27 cellular contexts compared by ENCODE assay signal in genomic region chr2:154855113-154855512, GRCh38.
"Had no signal": no experiment of that assay in that cellular context is flagged by ENCODE, and none has a peak within 500 bp of the region (broad histone marks: within the 10 kb centered on the region; RNA-seq: fewer than 3 reads in every experiment).

No MANE protein-coding gene starts in this region.

- H3K27ac Mint-ChIP-seq: mesothelial cell of epicardium; naive B cell; natural killer cell; nephron progenitor cell; progenitor cell of endocrine pancreas; stimulated activated naive B cell treated with anti-CD40 and anti-IgM and Interleukin-4, amounts not matched to agents 10 μg/mL and 1 μg/mL and 100 μg/mL, for 72 hours had no signal

- H3K4me1 ChIP-seq: left lung, right atrium auricular region, stomach, testis, tibial artery, uterus had no signal

- DNase-seq: hippocampal formation; kidney glomerular epithelial cell; left cardiac atrium; left lung; mesendoderm; naive B cell; natural killer cell; nephron progenitor cell; ovary; stimulated activated CD4-positive, alpha-beta T cell treated with anti-CD3 and anti-CD28 coated beads, Interleukin-12 subunit alpha, Interleukin-12 subunit beta, amount 100 ng/mL, for 4 hours; stimulated activated CD4-positive, alpha-beta T cell treated with anti-CD3 and anti-CD28 coated beads, Interleukin-15, amount 100 ng/mL, for 24 hours; stimulated activated CD4-positive, alpha-beta T cell treated with anti-CD3 and anti-CD28 coated beads, Interleukin-2, amount 100 ng/mL, for 24 hours; stimulated activated CD4-positive, alpha-beta T cell treated with anti-CD3 and anti-CD28 coated beads, Interleukin-4, amount 100 ng/mL, for 1 hour; stimulated activated naive B cell treated with anti-CD40 and anti-IgM and Interleukin-4, amounts not matched to agents 10 μg/mL and 1 μg/mL and 100 μg/mL, for 72 hours; stimulated activated naive CD8-positive, alpha-beta T cell treated with anti-CD3 and anti-CD28 coated beads, Interleukin-15, Interleukin-2, amounts not matched to agents 100 U/mL and 50 U/mL, for 24 hours; stomach; testis; tibial artery; trophoblast cell; uterus had no signal

- H3K4me1 Mint-ChIP-seq: naive B cell; natural killer cell; nephron progenitor cell; stimulated activated naive B cell treated with anti-CD40 and anti-IgM and Interleukin-4, amounts not matched to agents 10 μg/mL and 1 μg/mL and 100 μg/mL, for 72 hours had no signal

- H3K36me3 ChIP-seq: left lung, ovary, right atrium auricular region, stomach, uterus had no signal

- H3K9me3 Mint-ChIP-seq: mesothelial cell of epicardium, nephron progenitor cell had no signal

- H3K4me3 ChIP-seq: left lung, lung, ovary, right atrium auricular region, skin epidermis, stomach, testis, tibial artery, uterus had no signal

- H3K27ac ChIP-seq: left lung, ovary, right atrium auricular region, skin epidermis, stomach, testis, tibial artery, uterus had no signal

- ATAC-seq: left cardiac atrium; left lung; natural killer cell; sciatic nerve; stimulated activated naive B cell treated with anti-CD40 and anti-IgM and Interleukin-4, amounts not matched to agents 10 μg/mL and 1 μg/mL and 100 μg/mL, for 72 hours; stimulated activated naive CD8-positive, alpha-beta T cell treated with anti-CD3 and anti-CD28 coated beads, Interleukin-15, Interleukin-2, amounts not matched to agents 100 U/mL and 50 U/mL, for 24 hours had no signal

- FAIRE-seq: keratinocyte had no signal

- H3K4me3 Mint-ChIP-seq: mesothelial cell of epicardium; naive B cell; natural killer cell; nephron progenitor cell; stimulated activated naive B cell treated with anti-CD40 and anti-IgM and Interleukin-4, amounts not matched to agents 10 μg/mL and 1 μg/mL and 100 μg/mL, for 72 hours had no signal

- H3K27me3 Mint-ChIP-seq: naive B cell; progenitor cell of endocrine pancreas; stimulated activated naive B cell treated with anti-CD40 and anti-IgM and Interleukin-4, amounts not matched to agents 10 μg/mL and 1 μg/mL and 100 μg/mL, for 72 hours had no signal

- H3K9me3 ChIP-seq: left lung, ovary, right atrium auricular region, stomach, testis, tibial artery, uterus had no signal

- H3K36me3 Mint-ChIP-seq: mesothelial cell of epicardium; naive B cell; natural killer cell; stimulated activated naive B cell treated with anti-CD40 and anti-IgM and Interleukin-4, amounts not matched to agents 10 μg/mL and 1 μg/mL and 100 μg/mL, for 72 hours had no signal

- H3K27me3 ChIP-seq: left lung, ovary, right atrium auricular region, stomach, testis, tibial artery, uterus had no signal
